ENCODE assay signal across 27 cellular contexts in the genomic region with DNA sequence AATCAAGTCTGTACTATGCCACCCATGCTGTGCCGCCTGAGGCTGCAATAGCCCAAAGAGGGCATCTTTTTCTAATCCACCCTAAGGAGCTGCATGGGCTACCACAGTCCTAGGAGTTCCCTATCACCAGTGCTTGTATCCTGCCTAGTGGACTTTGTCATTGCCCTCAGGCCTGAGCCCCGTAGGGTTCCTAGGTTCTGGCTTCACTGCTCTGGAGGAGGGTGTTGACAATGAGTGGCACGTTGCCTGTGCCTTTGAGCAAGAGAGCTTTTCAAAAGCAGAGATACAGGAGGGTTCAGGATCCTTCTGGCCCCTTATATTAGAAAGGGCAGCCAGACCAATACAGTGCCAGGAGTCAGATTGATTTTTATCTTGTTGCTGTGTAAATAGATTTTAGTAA.
A peak's percentile ranks its signal among the peaks of the same experiment; 100 is the strongest.
DNase-seq lines count a peak whose midpoint lies in the region; ATAC-seq, FAIRE-seq and TF ChIP-seq lines count a peak whose summit lies in the region.
"Had no signal": no experiment of that assay in that cellular context is flagged by ENCODE, and none has a peak within 500 bp of the region (broad histone marks: within the 10 kb centered on the region; RNA-seq: fewer than 3 reads in every experiment).

No MANE protein-coding gene starts in this region.

- H3K4me3 ChIP-seq in liver (ENCODE audit: low read depth in 1 of 3, low read length in 3 of 3) = no peak overlapping the region
- no peak overlapping the region for H3K4me3 ChIP-seq in HepG2 (replicated peaks in 1 of 3; ENCODE audit: insufficient read depth in 1 of 3, low read depth in 2 of 3, low read length in 3 of 3)
- H3K4me3 ChIP-seq in heart right ventricle = no peak overlapping the region
- no peak overlapping the region for H3K4me3 ChIP-seq in tibial artery
- H3K4me3 ChIP-seq: BLaER1 treated with 17β-estradiol and CSF1 and Interleukin-3, amounts not matched to agents 10 nM and 100 nM; GM23248; SK-N-MC had no signal

- TF ChIP-seq CTCF in liver (IDR thresholded peaks at IDR 0.05; ENCODE audit: low read depth, low read length, missing input control) (no peak), HepG2 (CRISPR knock-in tag; IDR thresholded peaks at IDR 0.05) (no peak), heart right ventricle (IDR thresholded peaks at IDR 0.05) (no peak), tibial artery (IDR thresholded peaks at IDR 0.05) (no peak)

- FAIRE-seq in HepG2 (lab: Jason Lieb, UNC) = no peak
- FAIRE-seq: A204.1, GM12892, GM19239 had no signal

- TF ChIP-seq RAD21 in liver (IDR thresholded peaks at IDR 0.05) (no peak), HepG2 (CRISPR knock-in tag; IDR thresholded peaks at IDR 0.05) (no peak)

- no peaks in the 10 kb centered on the region for H3K27me3 ChIP-seq in liver (ENCODE audit: control insufficient read depth in 4 of 4, insufficient read depth in 4 of 4, low read length in 3 of 4)
- no peaks in the 10 kb centered on the region; a peak in 1 of 5 replicates for H3K27me3 ChIP-seq in HepG2 (ENCODE audit: control insufficient read depth in 1 of 2, insufficient read depth in 2 of 2, low read length in 2 of 2)
- no peaks in the 10 kb centered on the region for H3K27me3 ChIP-seq in heart right ventricle
- no peaks in the 10 kb centered on the region for H3K27me3 ChIP-seq in tibial artery
- H3K27me3 ChIP-seq: BLaER1 treated with 17β-estradiol and CSF1 and Interleukin-3, amounts not matched to agents 10 nM and 100 nM had no signal

- in situ Hi-C loops in HepG2 (cut with HindIII; ENCODE audit: extremely low pct_ligation_motif_present, low pct_unique_long_range_greater_than_20kb) = no loop called here

- no peak overlapping the region for H3K4me2 ChIP-seq in HepG2 (ENCODE audit: low read depth, low read length)
- H3K4me2 ChIP-seq: BLaER1 treated with 17β-estradiol and CSF1 and Interleukin-3, amounts not matched to agents 10 nM and 100 nM had no signal

- POLR2A ChIA-PET in HepG2 (lab: Yijun Ruan, JAX) = no interaction called here

- H3K4me1 ChIP-seq in liver (ENCODE audit: control insufficient read depth in 4 of 4, insufficient read depth in 4 of 4, low read length in 3 of 4) (peaks cover 0 to 23% (median 8%) of the 10 kb centered on the region in 4 donors), HepG2 (ENCODE audit: insufficient read depth, low read length) (no peaks in the 10 kb centered on the region), heart right ventricle (peaks cover 0 to 7% (median 0%) of the 10 kb centered on the region in 9 donors), tibial artery (peaks cover 0 to 50% (median 15%) of the 10 kb centered on the region in 4 donors)

- TF ChIP-seq EP300 in HepG2 (IDR thresholded peaks at IDR 0.05; ENCODE audit: low read depth in 2 of 2, low read length in 2 of 2) (no peak), HepG2 (CRISPR knock-in tag; IDR thresholded peaks at IDR 0.05; ENCODE audit: borderline replicate concordance) (no peak)

- no TSS peak for BruUV-seq in HepG2 (replicated peaks; lab: Mats Ljungman, UMichigan)

- no peaks in the 10 kb centered on the region for H3K79me2 ChIP-seq in HepG2 (ENCODE audit: insufficient read depth, low read length)

- 55% methylated on average over 3 of the region's 3 CpGs for WGBS in liver
- 0% methylated on average over 3 of the region's 3 CpGs for WGBS in HepG2 (ENCODE audit: low lambda C conversion rate)
- 73 to 75% methylated on average over 3 of the region's 3 CpGs for WGBS in heart right ventricle, 2 donors

- H3K9me3 ChIP-seq in liver (ENCODE audit: control insufficient read depth in 4 of 4, low read length in 3 of 4) = no peaks in the 10 kb centered on the region
- no peaks in the 10 kb centered on the region for H3K9me3 ChIP-seq in HepG2 (ENCODE audit: low read length)
- no peaks in the 10 kb centered on the region for H3K9me3 ChIP-seq in heart right ventricle
- H3K9me3 ChIP-seq in tibial artery = no peaks in the 10 kb centered on the region
- H3K9me3 ChIP-seq: BLaER1 treated with 17β-estradiol and CSF1 and Interleukin-3, amounts not matched to agents 10 nM and 100 nM had no signal

- ATAC-seq in HepG2 (no peak), heart right ventricle (peak in 6 of 8 donors; percentile 49 to 91 (median 61)), left lobe of liver (peak; percentile 74), GM21717 (IDR thresholded peaks at IDR 0.05; ENCODE audit: unreplicated experiment) (no peak)
- ATAC-seq: Panc1 had no signal

- CTCF ChIA-PET in HepG2 (lab: Yijun Ruan, JAX; ENCODE audit: low intra/inter-chr PET ratio, low total read pairs) = no interaction called here

- no peak overlapping the region for H3K27ac ChIP-seq in liver (ENCODE audit: low read depth in 1 of 2, low read length in 2 of 2)
- H3K27ac ChIP-seq in HepG2 (ENCODE audit: extremely low read length, insufficient read depth, low read length) = no peak overlapping the region
- H3K27ac ChIP-seq in heart right ventricle = no peak overlapping the region
- peak overlapping the region; percentile 67 to 81 for H3K27ac ChIP-seq in tibial artery
- H3K27ac ChIP-seq: BLaER1 treated with 17β-estradiol and CSF1 and Interleukin-3, amounts not matched to agents 10 nM and 100 nM; GM23248; RWPE1; SK-N-MC had no signal

- no peak overlapping the region for H2AFZ ChIP-seq in HepG2 (ENCODE audit: low read length)
- H2AFZ ChIP-seq: GM23248 had no signal

- no peaks in the 10 kb centered on the region for H3K36me3 ChIP-seq in liver (ENCODE audit: control insufficient read depth in 4 of 4, insufficient read depth in 3 of 4, low read depth in 1 of 4, low read length in 3 of 4)
- H3K36me3 ChIP-seq in HepG2 (replicated peaks in 1 of 2; ENCODE audit: control insufficient read depth in 1 of 2, insufficient read depth in 2 of 2, low read length in 2 of 2) = no peaks in the 10 kb centered on the region
- no peaks in the 10 kb centered on the region for H3K36me3 ChIP-seq in heart right ventricle
- peaks cover 16 to 20% (median 18%) of the 10 kb centered on the region in 3 donors for H3K36me3 ChIP-seq in tibial artery
- H3K36me3 ChIP-seq: BLaER1 treated with 17β-estradiol and CSF1 and Interleukin-3, amounts not matched to agents 10 nM and 100 nM had no signal

- intact Hi-C loops in HepG2 (cut with micrococcal nuclease; ENCODE audit: unreplicated experiment) = no loop called here
- intact Hi-C loops in heart right ventricle (cut with DNase I) = no loop called here
- intact Hi-C loops in tibial artery (cut with DNase I; ENCODE audit: low total_unique reads) = no loop called here

- DNase-seq in HepG2 (ENCODE audit: low spot score) (no peak), heart right ventricle (no peak), left lobe of liver (ENCODE audit: low spot score) (peak; percentile 66), tibial artery (no peak), GF-D8 (lab: John Stamatoyannopoulos, UW) (no peak), MV-4-11 (lab: John Stamatoyannopoulos, UW) (no peak)
- DNase-seq: AML-193; CD4-positive, alpha-beta T cell; EL; GM23248; H9; Karpas-422; NCI-H1105; NCI-H1436 treated with DMSO at 0.1 percent for 48 hours; NCI-H1930; NCI-H526; SIG-M5; SW 1271 had no signal

- no peak for TF ChIP-seq POLR2A in HepG2 (IDR thresholded peaks at IDR 0.05; ENCODE audit: insufficient read depth in 1 of 2, low read depth in 2 of 2, low read length in 2 of 2)

- H3K9ac ChIP-seq in liver (ENCODE audit: low read depth in 1 of 2, low read length in 2 of 2) = no peak overlapping the region
- no peak overlapping the region for H3K9ac ChIP-seq in HepG2 (ENCODE audit: insufficient read depth, low read depth, low read length)
- H3K9ac ChIP-seq: BLaER1 treated with 17β-estradiol and CSF1 and Interleukin-3, amounts not matched to agents 10 nM and 100 nM; GM23248 had no signal

- no peaks in the 10 kb centered on the region for H4K20me1 ChIP-seq in HepG2 (ENCODE audit: insufficient read depth, low read length)
- H4K20me1 ChIP-seq: BLaER1 treated with 17β-estradiol and CSF1 and Interleukin-3, amounts not matched to agents 10 nM and 100 nM had no signal

TF ChIP-seq in liver, 16 proteins besides CTCF, POLR2A, EP300 and RAD21 (continues in another document):
- TF ChIP-seq, protein P1, sequence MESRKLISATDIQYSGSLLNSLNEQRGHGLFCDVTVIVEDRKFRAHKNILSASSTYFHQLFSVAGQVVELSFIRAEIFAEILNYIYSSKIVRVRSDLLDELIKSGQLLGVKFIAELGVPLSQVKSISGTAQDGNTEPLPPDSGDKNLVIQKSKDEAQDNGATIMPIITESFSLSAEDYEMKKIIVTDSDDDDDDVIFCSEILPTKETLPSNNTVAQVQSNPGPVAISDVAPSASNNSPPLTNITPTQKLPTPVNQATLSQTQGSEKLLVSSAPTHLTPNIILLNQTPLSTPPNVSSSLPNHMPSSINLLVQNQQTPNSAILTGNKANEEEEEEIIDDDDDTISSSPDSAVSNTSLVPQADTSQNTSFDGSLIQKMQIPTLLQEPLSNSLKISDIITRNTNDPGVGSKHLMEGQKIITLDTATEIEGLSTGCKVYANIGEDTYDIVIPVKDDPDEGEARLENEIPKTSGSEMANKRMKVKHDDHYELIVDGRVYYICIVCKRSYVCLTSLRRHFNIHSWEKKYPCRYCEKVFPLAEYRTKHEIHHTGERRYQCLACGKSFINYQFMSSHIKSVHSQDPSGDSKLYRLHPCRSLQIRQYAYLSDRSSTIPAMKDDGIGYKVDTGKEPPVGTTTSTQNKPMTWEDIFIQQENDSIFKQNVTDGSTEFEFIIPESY (IDR thresholded peaks at IDR 0.05) = no peak
- no peak for TF ChIP-seq EGR1 (IDR thresholded peaks at IDR 0.05; ENCODE audit: low read depth in 2 of 2)
- no peak for TF ChIP-seq FOXA1 (IDR thresholded peaks at IDR 0.05)
- no peak for TF ChIP-seq TAF1 (conservative IDR thresholded peaks at IDR 0.05)
- peak; percentile 26 for TF ChIP-seq HNF4G (IDR thresholded peaks at IDR 0.05)
- no peak for TF ChIP-seq JUND (IDR thresholded peaks at IDR 0.05)

TF ChIP-seq in HepG2, 621 proteins besides CTCF, POLR2A, EP300 and RAD21:
- TF ChIP-seq, protein P2, sequence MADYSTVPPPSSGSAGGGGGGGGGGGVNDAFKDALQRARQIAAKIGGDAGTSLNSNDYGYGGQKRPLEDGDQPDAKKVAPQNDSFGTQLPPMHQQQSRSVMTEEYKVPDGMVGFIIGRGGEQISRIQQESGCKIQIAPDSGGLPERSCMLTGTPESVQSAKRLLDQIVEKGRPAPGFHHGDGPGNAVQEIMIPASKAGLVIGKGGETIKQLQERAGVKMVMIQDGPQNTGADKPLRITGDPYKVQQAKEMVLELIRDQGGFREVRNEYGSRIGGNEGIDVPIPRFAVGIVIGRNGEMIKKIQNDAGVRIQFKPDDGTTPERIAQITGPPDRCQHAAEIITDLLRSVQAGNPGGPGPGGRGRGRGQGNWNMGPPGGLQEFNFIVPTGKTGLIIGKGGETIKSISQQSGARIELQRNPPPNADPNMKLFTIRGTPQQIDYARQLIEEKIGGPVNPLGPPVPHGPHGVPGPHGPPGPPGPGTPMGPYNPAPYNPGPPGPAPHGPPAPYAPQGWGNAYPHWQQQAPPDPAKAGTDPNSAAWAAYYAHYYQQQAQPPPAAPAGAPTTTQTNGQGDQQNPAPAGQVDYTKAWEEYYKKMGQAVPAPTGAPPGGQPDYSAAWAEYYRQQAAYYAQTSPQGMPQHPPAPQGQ (CRISPR knock-in tag; IDR thresholded peaks at IDR 0.05; ENCODE audit: borderline replicate concordance) = no peak
- TF ChIP-seq U2AF1 (optimal IDR thresholded peaks at IDR 0.05; ENCODE audit: low read depth, low read length) = no peak
- TF ChIP-seq ZNF296 (CRISPR knock-in tag; conservative IDR thresholded peaks at IDR 0.05) = no peak

Comparison
In these comparisons a context has a peak if more than half of its experiments do, and no peak if none do; other contexts are left out.
1. H3K27ac ChIP-seq: peak in tibial artery (2 of 2); none in liver (0 of 2), HepG2 (single experiment) and heart right ventricle (0 of 10).
2. ATAC-seq: peak in heart right ventricle (6 of 8) and left lobe of liver (single experiment); none in HepG2 (single experiment) and GM21717 (single experiment).